ENCODE assay signal across 8 cellular contexts in genomic region chrX:119942831-119943184, GRCh38. TPM values are rescaled to one million over a fixed set of nuclear protein-coding genes. Genes with fewer than 3 reads are reported as not detected.
DNase-seq lines count a peak whose midpoint lies in the region; ATAC-seq lines count a peak whose summit lies in the region.

No MANE protein-coding gene starts in this region.

- H3K4me3 ChIP-seq in skeletal muscle tissue (ENCODE audit: low read length in 3 of 3): peak overlapping the region; percentile 83 to 89 (median 86)

- peak overlapping the region; percentile 93 for H3K4me3 Mint-ChIP-seq in activated CD4-positive, alpha-beta memory T cell treated with anti-CD3 and anti-CD28 coated beads, Interleukin-2, amount 10 ng/mL, durations not matched to agents 7 days and 5 days

- no peaks in the 10 kb centered on the region for H3K36me3 ChIP-seq in skeletal muscle tissue (ENCODE audit: control insufficient read depth in 3 of 3, insufficient read depth in 3 of 3, low read length in 3 of 3)

- DNase-seq in DMS79 treated with DMSO at 0.1 percent for 48 hours (lab: John Stamatoyannopoulos, UW): peak; percentile 4
- DNase-seq in DMS79 (lab: John Stamatoyannopoulos, UW): no peak
- DNase-seq in activated CD4-positive, alpha-beta memory T cell treated with anti-CD3 and anti-CD28 coated beads, Interleukin-2, amount 10 ng/mL, durations not matched to agents 7 days and 5 days: no peak
- peak; percentile 5 for DNase-seq in hepatic stellate cell (ENCODE audit: low spot score)
- DNase-seq in cerebellar nuclear complex (lab: John Stamatoyannopoulos, UW): no peak

- POLR2A ChIA-PET in activated CD4-positive, alpha-beta memory T cell treated with anti-CD3 and anti-CD28 coated beads, Interleukin-2, amount 10 ng/mL, durations not matched to agents 7 days and 5 days (lab: Charles Lee): interaction anchor here (0.7 kb wide), 1 partner anchor 618 kb away, joined by 3 read pairs; the partner anchor contains the start of gene CUL4B

- H3K9me3 Mint-ChIP-seq in activated CD4-positive, alpha-beta memory T cell treated with anti-CD3 and anti-CD28 coated beads, Interleukin-2, amount 10 ng/mL, durations not matched to agents 7 days and 5 days: no peaks in the 10 kb centered on the region

- peak overlapping the region; percentile 86 for H3K27ac ChIP-seq in skeletal muscle tissue (ENCODE audit: low read depth, low read length)

- H3K9ac ChIP-seq in skeletal muscle tissue (ENCODE audit: low read depth in 1 of 3, low read length in 3 of 3): peak overlapping the region; percentile 87 to 91 (median 90)

- no peaks in the 10 kb centered on the region for H3K27me3 ChIP-seq in skeletal muscle tissue (ENCODE audit: control insufficient read depth in 3 of 3, insufficient read depth in 3 of 3, low read length in 3 of 3)

- H3K27ac Mint-ChIP-seq in activated CD4-positive, alpha-beta memory T cell treated with anti-CD3 and anti-CD28 coated beads, Interleukin-2, amount 10 ng/mL, durations not matched to agents 7 days and 5 days: peak overlapping the region; percentile 95

- peak; percentile 23 for ATAC-seq in HG02852 (IDR thresholded peaks at IDR 0.05; ENCODE audit: unreplicated experiment)
- no peak for ATAC-seq in HG02870 (IDR thresholded peaks at IDR 0.05; ENCODE audit: unreplicated experiment)

- H3K27me3 Mint-ChIP-seq in activated CD4-positive, alpha-beta memory T cell treated with anti-CD3 and anti-CD28 coated beads, Interleukin-2, amount 10 ng/mL, durations not matched to agents 7 days and 5 days: no peaks in the 10 kb centered on the region

- peaks cover 4 to 15% (median 11%) of the 10 kb centered on the region in 3 donors for H3K4me1 ChIP-seq in skeletal muscle tissue (ENCODE audit: control insufficient read depth in 3 of 3, insufficient read depth in 3 of 3, low read length in 3 of 3)

- peaks cover 23% of the 10 kb centered on the region for H3K4me1 Mint-ChIP-seq in activated CD4-positive, alpha-beta memory T cell treated with anti-CD3 and anti-CD28 coated beads, Interleukin-2, amount 10 ng/mL, durations not matched to agents 7 days and 5 days

- peaks cover 2% of the 10 kb centered on the region for H3K36me3 Mint-ChIP-seq in activated CD4-positive, alpha-beta memory T cell treated with anti-CD3 and anti-CD28 coated beads, Interleukin-2, amount 10 ng/mL, durations not matched to agents 7 days and 5 days (ENCODE audit: low read depth)

- CTCF ChIA-PET in activated CD4-positive, alpha-beta memory T cell treated with anti-CD3 and anti-CD28 coated beads, Interleukin-2, amount 10 ng/mL, durations not matched to agents 7 days and 5 days (lab: Charles Lee): interaction anchor here (0.9 kb wide), 2 partner anchors 13 to 152 kb away, joined by 3 to 4 read pairs; partner anchors contain the start of gene RPL39

- no peaks in the 10 kb centered on the region for H3K9me3 ChIP-seq in skeletal muscle tissue (ENCODE audit: control insufficient read depth in 3 of 3, low read length in 3 of 3)

RNA-seq across cellular contexts. Expression of gene NKAP, which starts 0.7 kb away (rescaled TPM):
- 10 to 100 TPM; 10.2 to 10.4 TPM for total RNA-seq in activated CD4-positive, alpha-beta memory T cell treated with anti-CD3 and anti-CD28 coated beads, Interleukin-2, amount 10 ng/mL, durations not matched to agents 7 days and 5 days
- total RNA-seq in skeletal muscle tissue: 4.2 TPM

RNA-seq across cellular contexts. Expression of gene AKAP14, which starts 47.1 kb away (rescaled TPM):
- not detected for total RNA-seq in activated CD4-positive, alpha-beta memory T cell treated with anti-CD3 and anti-CD28 coated beads, Interleukin-2, amount 10 ng/mL, durations not matched to agents 7 days and 5 days
- total RNA-seq in skeletal muscle tissue: not detected

Comparison
In these comparisons a context has a peak if more than half of its experiments do, and no peak if none do; other contexts are left out.
1. DNase-seq: peak in DMS79 treated with DMSO at 0.1 percent for 48 hours (single experiment) and hepatic stellate cell (single experiment); none in DMS79 (single experiment), activated CD4-positive, alpha-beta memory T cell treated with anti-CD3 and anti-CD28 coated beads, Interleukin-2, amount 10 ng/mL, durations not matched to agents 7 days and 5 days (single experiment) and cerebellar nuclear complex (0 of 2).